Comparison of ENCODE assay signal across 8 cellular contexts in genomic region chr19:57487477-57488298, GRCh38. TPM values are rescaled to one million over a fixed set of nuclear protein-coding genes. Genes with fewer than 3 reads are reported as not detected.
DNase-seq lines count a peak whose midpoint lies in the region; ATAC-seq and TF ChIP-seq lines count a peak whose summit lies in the region.
"Not testable (repeated sequence)": the region's sequence is repeated elsewhere in the genome, so short reads cannot be mapped to it uniquely, and the experiment has no call there.

ZNF419 (plus strand) TSS chr19:57487750; CDS start chr19:57487951, 201 bp downstream.

- H3K27me3 Mint-ChIP-seq in CD4-positive, alpha-beta T cell; activated CD4-positive, alpha-beta memory T cell treated with anti-CD3 and anti-CD28 coated beads for 36 hours: not testable (repeated sequence)

- intact Hi-C loops in CD4-positive, alpha-beta T cell (cut with DNase I, micrococcal nuclease) = loop anchor here in 1 of 2 experiments (2.0 to 5.0 kb wide), 2 partner anchors 39 to 75 kb away; partner anchors contain the start of genes ZNF17 and ZNF549
- intact Hi-C loops in activated CD4-positive, alpha-beta memory T cell treated with anti-CD3 and anti-CD28 coated beads for 36 hours (cut with micrococcal nuclease) = loop anchor here (1.0 to 5.0 kb wide), 3 partner anchors 40 to 295 kb away; partner anchors contain the start of genes ZNF264, ZNF416 and ZNF549
- intact Hi-C loops in lower lobe of right lung (cut with DNase I) = not testable (repeated sequence)

- WGBS in ectodermal cell, 2 experiments = 2 to 3% methylated on average over 49 to 55 of the region's 69 CpGs

- H3K9me3 ChIP-seq in CD4-positive, alpha-beta T cell (ENCODE audit: control insufficient read depth, low read length); ectodermal cell (ENCODE audit: control insufficient read depth, low read length); lower lobe of right lung: not testable (repeated sequence)

- POLR2A ChIA-PET in CD4-positive, alpha-beta T cell (lab: Charles Lee) = interaction anchor here (0.6 to 1.7 kb wide), 15 partner anchors 10 to 1032 kb away, joined by 3 to 10 read pairs (median 4); partner anchors contain the start of genes ZBTB45, ZNF154, ZNF211 and ZNF264
- POLR2A ChIA-PET in activated CD4-positive, alpha-beta memory T cell treated with anti-CD3 and anti-CD28 coated beads for 36 hours (lab: Charles Lee) = interaction anchor here (1.0 kb wide), 1 partner anchor 12 kb away, joined by 3 read pairs; the partner anchor contains the start of gene ZNF773

- TF ChIP-seq CTCF in CD4-positive, alpha-beta T cell (IDR thresholded peaks at IDR 0.05); lower lobe of right lung (IDR thresholded peaks at IDR 0.05): not testable (repeated sequence)

- not testable (repeated sequence) for H3K4me1 ChIP-seq in ectodermal cell (ENCODE audit: control insufficient read depth, insufficient read depth, low read length); lower lobe of right lung

- H3K27me3 ChIP-seq in CD4-positive, alpha-beta T cell (ENCODE audit: control insufficient read depth, insufficient read depth, low read length); ectodermal cell (ENCODE audit: control insufficient read depth, insufficient read depth, low read length, poor library complexity, severe bottlenecking); lower lobe of right lung (ENCODE audit: low read depth): not testable (repeated sequence)

- peak within 1 kb of the TSS; percentile 57 for H3K27ac Mint-ChIP-seq in CD4-positive, alpha-beta T cell
- H3K27ac Mint-ChIP-seq in activated CD4-positive, alpha-beta memory T cell treated with anti-CD3 and anti-CD28 coated beads for 36 hours = peak within 1 kb of the TSS; percentile 63

- peaks cover 19% of the 10 kb centered on the region for H3K4me1 Mint-ChIP-seq in CD4-positive, alpha-beta T cell (ENCODE audit: low read depth)
- H3K4me1 Mint-ChIP-seq in activated CD4-positive, alpha-beta memory T cell treated with anti-CD3 and anti-CD28 coated beads for 36 hours (ENCODE audit: low read depth) = peaks cover 11% of the 10 kb centered on the region

- CTCF ChIA-PET in CD4-positive, alpha-beta T cell (lab: Charles Lee) = interaction anchor here (1.2 to 2.6 kb wide), 2 partner anchors 9 to 11 kb away, joined by 3 to 9 read pairs; partner anchors contain the start of gene ZNF772
- CTCF ChIA-PET in activated CD4-positive, alpha-beta memory T cell treated with anti-CD3 and anti-CD28 coated beads for 36 hours (lab: Charles Lee) = interaction anchor here (0.9 kb wide), 1 partner anchor 15 kb away, joined by 3 read pairs; no protein-coding TSS in a partner anchor

- peak within 1 kb of the TSS; percentile 88 for H3K4me3 Mint-ChIP-seq in CD4-positive, alpha-beta T cell
- peak within 1 kb of the TSS; percentile 58 for H3K4me3 Mint-ChIP-seq in activated CD4-positive, alpha-beta memory T cell treated with anti-CD3 and anti-CD28 coated beads for 36 hours

- ATAC-seq in CD4-positive, alpha-beta T cell (ENCODE audit: poor library complexity) = peak; percentile 97
- ATAC-seq in GM19438 (IDR thresholded peaks at IDR 0.05; ENCODE audit: low read depth, unreplicated experiment) (peak; percentile 92), HG03571 (IDR thresholded peaks at IDR 0.05; ENCODE audit: unreplicated experiment) (peak; percentile 90), lower lobe of right lung (peak; percentile 97 to 99)

- peak within 1 kb of the TSS; percentile 94 for H3K4me3 ChIP-seq in ectodermal cell (ENCODE audit: insufficient read depth, low read depth, low read length)
- peak within 1 kb of the TSS; percentile 97 for H3K4me3 ChIP-seq in lower lobe of right lung

- H3K9me3 Mint-ChIP-seq in CD4-positive, alpha-beta T cell = peaks cover 24% of the 10 kb centered on the region
- H3K9me3 Mint-ChIP-seq in activated CD4-positive, alpha-beta memory T cell treated with anti-CD3 and anti-CD28 coated beads for 36 hours = peaks cover 29% of the 10 kb centered on the region

- H3K27ac ChIP-seq in CD4-positive, alpha-beta T cell (ENCODE audit: low read depth, low read length) = peak within 1 kb of the TSS; percentile 65
- H3K27ac ChIP-seq in ectodermal cell (ENCODE audit: insufficient read depth, low read depth, low read length, poor library complexity, severe bottlenecking) = not testable (repeated sequence)
- H3K27ac ChIP-seq in lower lobe of right lung = peak within 1 kb of the TSS; percentile 88

- peaks cover 53% of the 10 kb centered on the region for H3K36me3 Mint-ChIP-seq in CD4-positive, alpha-beta T cell (ENCODE audit: low read depth)
- H3K36me3 Mint-ChIP-seq in activated CD4-positive, alpha-beta memory T cell treated with anti-CD3 and anti-CD28 coated beads for 36 hours = peaks cover 35% of the 10 kb centered on the region

- H3K36me3 ChIP-seq in ectodermal cell (ENCODE audit: control insufficient read depth, insufficient read depth, low read length) (peaks cover 14% of the 10 kb centered on the region), lower lobe of right lung (peaks cover 23% of the 10 kb centered on the region)

- DNase-seq in CD4-positive, alpha-beta T cell = peak; percentile 90 to 97 (median 94)
- DNase-seq in NCI-H82 (lab: John Stamatoyannopoulos, UW) (peak; percentile 91), lower lobe of right lung (peak; percentile 95)
- peak; percentile 94 for DNase-seq in activated CD4-positive, alpha-beta memory T cell treated with anti-CD3 and anti-CD28 coated beads for 36 hours
- peak; percentile 88 to 90 for DNase-seq in stimulated activated CD4-positive, alpha-beta T cell treated with anti-CD3 and anti-CD28 coated beads, Interleukin-4, amount 100 ng/mL, for 48 hours (ENCODE audit: low read depth in 2 of 2)

RNA-seq across cellular contexts. Expression of gene ZNF419, which starts in this region (rescaled TPM):
- 1 to 10 TPM; 8.3 to 9.2 TPM for total RNA-seq in CD4-positive, alpha-beta T cell
- total RNA-seq in activated CD4-positive, alpha-beta memory T cell treated with anti-CD3 and anti-CD28 coated beads for 36 hours = 1 to 10 TPM; 4.3 to 5.1 TPM
- 17.5 TPM for polyA plus RNA-seq in ectodermal cell (2013, experiment 1 of 4)
- 14.7 TPM for polyA plus RNA-seq in ectodermal cell (2013, experiment 2 of 4)
- 10.4 TPM for polyA plus RNA-seq in ectodermal cell (2013, experiment 3 of 4)
- polyA plus RNA-seq in ectodermal cell (2013, experiment 4 of 4) = 11.8 TPM
- total RNA-seq in lower lobe of right lung = 12.9 TPM
